Comparison of ENCODE assay signal across 8 cellular contexts in genomic region chr4:153257151-153257620, GRCh38. TPM values are rescaled to one million over a fixed set of nuclear protein-coding genes. Genes with fewer than 3 reads are reported as not detected.
DNase-seq lines count a peak whose midpoint lies in the region; ATAC-seq and TF ChIP-seq lines count a peak whose summit lies in the region.

No MANE protein-coding gene starts in this region.

- H3K79me1 ChIP-seq in mesendoderm (ENCODE audit: low read length) = peaks cover 3% of the 10 kb centered on the region

- no peaks in the 10 kb centered on the region for H3K79me2 ChIP-seq in OCI-LY1 (ENCODE audit: insufficient read depth, low read length)
- H3K79me2 ChIP-seq in mesendoderm (ENCODE audit: control insufficient read depth, insufficient read depth, low read length) = no peaks in the 10 kb centered on the region

- H3K23ac ChIP-seq in mesendoderm (ENCODE audit: low read length) = no peak overlapping the region

- H3K9me3 ChIP-seq in OCI-LY1 (ENCODE audit: low read length) (peaks cover 2% of the 10 kb centered on the region; the same call in 1 of the 2 replicates), transverse colon (peaks cover 6 to 8% of the 10 kb centered on the region in 2 donors)

- H3K4me1 ChIP-seq in OCI-LY1 (ENCODE audit: insufficient read depth, low read length, severe bottlenecking) = no peaks in the 10 kb centered on the region
- H3K4me1 ChIP-seq in mesendoderm (ENCODE audit: control insufficient read depth, low read depth, low read length) = peaks cover 9% of the 10 kb centered on the region
- peaks cover 3 to 52% (median 8%) of the 10 kb centered on the region in 4 donors for H3K4me1 ChIP-seq in transverse colon

- H2AK5ac ChIP-seq in mesendoderm (ENCODE audit: low read length) = no peak overlapping the region

- H4K5ac ChIP-seq in mesendoderm (ENCODE audit: low read length) = no peak overlapping the region

- no peak overlapping the region for H2BK120ac ChIP-seq in mesendoderm (ENCODE audit: low read depth, low read length)

- no peak overlapping the region for H4K8ac ChIP-seq in mesendoderm (ENCODE audit: low read depth, low read length)

- H3K4ac ChIP-seq in mesendoderm (ENCODE audit: low read depth, low read length) = no peak overlapping the region

- in situ Hi-C loops in transverse colon (cut with MboI; ENCODE audit: low pct_ligation_motif_present in 1 of 4, low pct_unique_long_range_greater_than_20kb in 1 of 4, low sequenced_read_pairs in 3 of 4) = no loop called here
- in situ Hi-C loops in GM13977 (cut with MboI; ENCODE audit: low pct_unique_long_range_greater_than_20kb, low sequenced_read_pairs, unreplicated experiment) = no loop called here

- DNase-seq in DMS114 treated with DMSO at 0.1 percent for 48 hours (lab: John Stamatoyannopoulos, UW; ENCODE audit: unreplicated experiment) (peak; percentile 61), cerebellum (ENCODE audit: low spot score) (peak; percentile 88), mesendoderm (peak; percentile 93), transverse colon (no peak), GM13977 (ENCODE audit: low spot score) (no peak)

- H3F3A ChIP-seq in OCI-LY1 (ENCODE audit: insufficient read depth, low read length) = no peaks in the 10 kb centered on the region

- H2AFZ ChIP-seq in OCI-LY1 (ENCODE audit: low read length) = no peak overlapping the region

- H3K27me3 ChIP-seq in OCI-LY1 (ENCODE audit: insufficient read depth, low read length) (peaks cover 9% of the 10 kb centered on the region; the same call in 1 of the 2 replicates), mesendoderm (ENCODE audit: insufficient read depth, low read length, poor library complexity) (no peaks in the 10 kb centered on the region), transverse colon (no peaks in the 10 kb centered on the region)

- H3K18ac ChIP-seq in mesendoderm (ENCODE audit: low read length) = peak overlapping the region; percentile 0

- H3K4me3 ChIP-seq in OCI-LY1 (ENCODE audit: low read depth, low read length, poor library complexity, severe bottlenecking) = no peak overlapping the region
- H3K4me3 ChIP-seq in mesendoderm (ENCODE audit: low read length) = peak overlapping the region; percentile 22
- H3K4me3 ChIP-seq in transverse colon = no peak overlapping the region

- H3K27ac ChIP-seq in OCI-LY1 (ENCODE audit: low read depth, low read length, poor library complexity, severe bottlenecking) (no peak overlapping the region), mesendoderm (ENCODE audit: low read depth, low read length) (peak overlapping the region; percentile 30), transverse colon (peak overlapping the region in 3 of 4 donors; percentile 4 to 41 (median 5))

- no peak overlapping the region for H3K9ac ChIP-seq in OCI-LY1 (ENCODE audit: low read length)
- H3K9ac ChIP-seq in mesendoderm (ENCODE audit: low read length) = peak overlapping the region; percentile 58

- TF ChIP-seq CTCF in OCI-LY1 (IDR thresholded peaks at IDR 0.05; ENCODE audit: low read length) (no peak), transverse colon (IDR thresholded peaks at IDR 0.05) (no peak), GM13977 (IDR thresholded peaks at IDR 0.05; ENCODE audit: extremely low read depth, insufficient read depth, missing control alignments) (no peak)

- intact Hi-C loops in transverse colon (cut with DNase I; ENCODE audit: low total_unique reads) = no loop called here

- H3K9me2 ChIP-seq in OCI-LY1 (ENCODE audit: low read depth, low read length) = no peaks in the 10 kb centered on the region

- no peak for TF ChIP-seq POLR2A in transverse colon (IDR thresholded peaks at IDR 0.05)

- no CpG with 5 or more reads among the region's 11 CpGs for WGBS in mesendoderm (ENCODE audit: extremely low coverage, insufficient coverage, low lambda C conversion rate)
- WGBS in transverse colon (ENCODE audit: low coverage in 1 of 2), 2 donors = 51% methylated on average over 10 to 11 of the region's 11 CpGs

- H3K56ac ChIP-seq in mesendoderm (ENCODE audit: low read length) = peak overlapping the region; percentile 73

- peak; percentile 68 for ATAC-seq in GM21619 (IDR thresholded peaks at IDR 0.05; ENCODE audit: unreplicated experiment)
- no peak for ATAC-seq in HG02840 (IDR thresholded peaks at IDR 0.05; ENCODE audit: low FRiP score, unreplicated experiment)

- no peak for TF ChIP-seq EP300 in transverse colon (IDR thresholded peaks at IDR 0.05; ENCODE audit: low read depth)

- H4K20me1 ChIP-seq in OCI-LY1 (ENCODE audit: insufficient read depth, low read length) = no peaks in the 10 kb centered on the region

- H3K4me2 ChIP-seq in OCI-LY1 (ENCODE audit: low read length) (peak overlapping the region; percentile 27; the same call in 1 of the 2 replicates), mesendoderm (ENCODE audit: low read length) (peak overlapping the region; percentile 51)

- no peak overlapping the region for H2BK15ac ChIP-seq in mesendoderm (replicated peaks; ENCODE audit: low read depth)

- H3K36me3 ChIP-seq in OCI-LY1 (ENCODE audit: insufficient read depth, low read length) = no peaks in the 10 kb centered on the region
- H3K36me3 ChIP-seq in mesendoderm (ENCODE audit: control insufficient read depth, insufficient read depth, low read length) = no peaks in the 10 kb centered on the region
- no peaks in the 10 kb centered on the region for H3K36me3 ChIP-seq in transverse colon

- H2BK5ac ChIP-seq in mesendoderm (ENCODE audit: low read length) = peak overlapping the region; percentile 83

RNA-seq across cellular contexts. Expression of gene TRIM2, which starts 52.9 kb away (rescaled TPM):
- total RNA-seq in cerebellum (440 TPM), transverse colon (100 to 1,000 TPM in 2 of 4 donors, 10 to 100 TPM in 2; 71.8 to 124 (median 95.3) TPM)
- 13.0 TPM for polyA plus RNA-seq in mesendoderm (2013, experiment 1 of 2)
- 13.2 TPM for polyA plus RNA-seq in mesendoderm (2013, experiment 2 of 2)

Comparison
In these comparisons a context has a peak if more than half of its experiments do, and no peak if none do; other contexts are left out.
1. DNase-seq: peak in DMS114 treated with DMSO at 0.1 percent for 48 hours (single experiment), cerebellum (single experiment) and mesendoderm (single experiment); none in transverse colon (single experiment) and GM13977 (single experiment).